In genomic region chr21:27366846-27367245, GRCh38 we compare ENCODE assay signal across 27 cellular contexts.
"Had no signal": no experiment of that assay in that cellular context is flagged by ENCODE, and none has a peak within 500 bp of the region (broad histone marks: within the 10 kb centered on the region; RNA-seq: fewer than 3 reads in every experiment).

No MANE protein-coding gene starts in this region.

- H3K9me3 ChIP-seq: ascending aorta, Peyer's patch, SJSA1, SK-N-SH had no signal

- DNase-seq: activated B cell treated with CpG ODN at 0.5 μM for 24 hours; activated CD4-positive, alpha-beta memory T cell treated with anti-CD3 and anti-CD28 coated beads for 36 hours; activated CD4-positive, alpha-beta T cell treated with anti-CD3 and anti-CD28 coated beads for 4 hours; activated CD4-positive, alpha-beta T cell treated with anti-CD3 and anti-CD28 coated beads, Interleukin-2, amount 50 U/mL, for 1 hour; activated CD4-positive, CD25-positive, alpha-beta regulatory T cell treated with anti-CD3 and anti-CD28 coated beads, Interleukin-2, amount 50 U/mL, for 72 hours; activated CD8-positive, alpha-beta memory T cell treated with anti-CD3 and anti-CD28 coated beads, Interleukin-2, amount 50 U/mL, for 4 hours; activated gamma-delta T cell treated with Interleukin-2 at 50 U/mL for 16 hours; activated naive CD4-positive, alpha-beta T cell treated with anti-CD3 and anti-CD28 coated beads for 36 hours; activated naive CD8-positive, alpha-beta T cell treated with anti-CD3 and anti-CD28 coated beads, Interleukin-2, amount 50 U/mL, for 24 hours; activated T-cell treated with anti-CD3 and anti-CD28 coated beads for 4 hours; activated T-cell treated with anti-CD3 and anti-CD28 coated beads, Interleukin-2, amount 50 U/mL, for 4 hours; amniotic stem cell; NCI-H1092 treated with DMSO at 0.1 percent for 48 hours; NCI-H1417 treated with DMSO at 0.1 percent for 48 hours; NCI-H1930; NCI-H2081 treated with DMSO at 0.1 percent for 48 hours; NCI-H345; NCI-H524 treated with DMSO at 0.1 percent for 48 hours; PC-3; Peyer's patch; RPMI8226; SHP77 treated with DMSO at 0.1 percent for 48 hours; SK-N-SH had no signal

- H3K4me2 ChIP-seq: SK-N-SH had no signal

- H3K4me1 ChIP-seq: ascending aorta, Peyer's patch, SJSA1 had no signal

- H3K9ac ChIP-seq: SK-N-SH had no signal

- H3K36me3 ChIP-seq: ascending aorta, cardiac muscle cell, Peyer's patch, SJSA1 had no signal

- H3K4me3 ChIP-seq: ascending aorta, cardiac muscle cell, Peyer's patch, SJSA1 had no signal

- ATAC-seq: activated naive CD8-positive, alpha-beta T cell treated with anti-CD3 and anti-CD28 coated beads, Interleukin-2, amount 50 U/mL, for 24 hours; activated T-cell treated with anti-CD3 and anti-CD28 coated beads, Interleukin-2, amount 50 U/mL, for 4 hours; PC-3 had no signal

- H3K27ac ChIP-seq: ascending aorta, cardiac muscle cell, Peyer's patch, SJSA1, VCaP had no signal

- H3K27me3 ChIP-seq: ascending aorta, cardiac muscle cell, Peyer's patch, SJSA1 had no signal

- H3K9me2 ChIP-seq: SK-N-SH had no signal
